ENCODE assay signal across 20 cellular contexts in genomic region chr1:74790453-74790852, GRCh38. TPM values are rescaled to one million over a fixed set of nuclear protein-coding genes. Genes with fewer than 3 reads are reported as not detected.
DNase-seq lines count a peak whose midpoint lies in the region; ATAC-seq and TF ChIP-seq lines count a peak whose summit lies in the region.
"Had no signal": no experiment of that assay in that cellular context is flagged by ENCODE, and none has a peak within 500 bp of the region (broad histone marks: within the 10 kb centered on the region; RNA-seq: fewer than 3 reads in every experiment).

No MANE protein-coding gene starts in this region.

- in situ Hi-C loops in ACHN (cut with HindIII; ENCODE audit: low pct_ligation_motif_present, low pct_unique_long_range_greater_than_20kb, low sequenced_read_pairs): no loop called here

- no peak overlapping the region for H3K4me3 ChIP-seq in epithelial cell of proximal tubule (ENCODE audit: low read depth, low read length)
- H3K4me3 ChIP-seq: GM23338 had no signal

- ATAC-seq in left cardiac atrium (no peak), GM18873 (IDR thresholded peaks at IDR 0.05; ENCODE audit: low FRiP score, unreplicated experiment) (no peak)
- ATAC-seq: GM23338, Panc1 had no signal

- intact Hi-C loops in left cardiac atrium (cut with DNase I): no loop called here

- TF ChIP-seq CTCF in epithelial cell of proximal tubule (conservative IDR thresholded peaks at IDR 0.05; ENCODE audit: low read depth, low read length): no peak

- DNase-seq in ACHN: peak; percentile 10
- DNase-seq in HCEC 1CT: peak; percentile 27
- peak; percentile 39 for DNase-seq in epithelial cell of proximal tubule (ENCODE audit: low read depth)
- DNase-seq in kidney tubule cell (ENCODE audit: low spot score): peak; percentile 78
- no peak for DNase-seq in left cardiac atrium
- no peak for DNase-seq in UCSD-AML1 (lab: John Stamatoyannopoulos, UW; ENCODE audit: unreplicated experiment)
- DNase-seq: 8988T, DMS153, DND-41, H9, HFFc6, MM.1S, NCI-H1694 treated with DMSO at 0.1 percent for 48 hours, NCI-H2081, NCI-H2227 treated with DMSO at 0.1 percent for 48 hours, NCI-H526 treated with DMSO at 0.1 percent for 48 hours, SHP77 had no signal

RNA-seq across cellular contexts. Expression of gene TYW3, which starts 57.5 kb away (rescaled TPM):
- 11.4 and 12.9 TPM in 2 replicates for total RNA-seq in epithelial cell of proximal tubule
- total RNA-seq in left cardiac atrium: 10 to 100 TPM; 20.9 to 21.1 TPM

RNA-seq across cellular contexts. Expression of gene CRYZ, which starts 57.6 kb away (rescaled TPM):
- total RNA-seq in epithelial cell of proximal tubule: 107 and 192 TPM in 2 replicates
- total RNA-seq in left cardiac atrium: 10 to 100 TPM; 23.6 to 35.5 TPM

Comparison
In these comparisons a context has a peak if more than half of its experiments do, and no peak if none do; other contexts are left out.
1. DNase-seq: peak in ACHN (single experiment), HCEC 1CT (single experiment), epithelial cell of proximal tubule (single experiment) and kidney tubule cell (single experiment); none in left cardiac atrium (single experiment) and UCSD-AML1 (single experiment).